22 cellular contexts compared by ENCODE assay signal in genomic region chr12:121217761-121218160, GRCh38. TPM values are rescaled to one million over a fixed set of nuclear protein-coding genes. Genes with fewer than 3 reads are reported as not detected.
DNase-seq lines count a peak whose midpoint lies in the region; ATAC-seq and TF ChIP-seq lines count a peak whose summit lies in the region.
"Had no signal": no experiment of that assay in that cellular context is flagged by ENCODE, and none has a peak within 500 bp of the region (broad histone marks: within the 10 kb centered on the region; RNA-seq: fewer than 3 reads in every experiment).

No MANE protein-coding gene starts in this region.

- peaks cover 46% of the 10 kb centered on the region for H3K4me1 Mint-ChIP-seq in activated T-cell treated with anti-CD3 and anti-CD28 coated beads, Interleukin-2, amount 50 U/mL, for 24 hours (ENCODE audit: low read depth)

- H3K36me3 Mint-ChIP-seq in activated T-cell treated with anti-CD3 and anti-CD28 coated beads, Interleukin-2, amount 50 U/mL, for 24 hours (ENCODE audit: low read depth), result peaks cover 54% of the 10 kb centered on the region

- H3K9me3 Mint-ChIP-seq in activated T-cell treated with anti-CD3 and anti-CD28 coated beads, Interleukin-2, amount 50 U/mL, for 24 hours, result no peaks in the 10 kb centered on the region
- H3K9me3 Mint-ChIP-seq: stimulated activated naive CD8-positive, alpha-beta T cell treated with anti-CD3 and anti-CD28 coated beads, Interleukin-15, amount 100 ng/mL, for 72 hours had no signal

- H3K4me1 ChIP-seq in mucosa of descending colon (ENCODE audit: low read depth), result peaks cover 37% of the 10 kb centered on the region

- peak; percentile 80 for ATAC-seq in mucosa of descending colon
- ATAC-seq: activated CD4-positive, CD25-positive, alpha-beta regulatory T cell treated with anti-CD3 and anti-CD28 coated beads, Interleukin-2, amount 50 U/mL, for 24 hours; lower lobe of right lung; stimulated activated naive CD8-positive, alpha-beta T cell treated with anti-CD3 and anti-CD28 coated beads, Interleukin-15, amount 100 ng/mL, for 72 hours had no signal

- TF ChIP-seq CTCF in mucosa of descending colon (IDR thresholded peaks at IDR 0.05), result no peak

- H3K4me3 ChIP-seq in mucosa of descending colon, result no peak overlapping the region
- H3K4me3 ChIP-seq: esophagus muscularis mucosa, lower lobe of right lung had no signal

- H3K27me3 Mint-ChIP-seq in activated T-cell treated with anti-CD3 and anti-CD28 coated beads, Interleukin-2, amount 50 U/mL, for 24 hours, result no peaks in the 10 kb centered on the region
- H3K27me3 Mint-ChIP-seq: activated naive CD8-positive, alpha-beta T cell treated with anti-CD3 and anti-CD28 coated beads, Interleukin-2, amount 10 ng/mL, durations not matched to agents 7 days and 5 days; stimulated activated naive CD8-positive, alpha-beta T cell treated with anti-CD3 and anti-CD28 coated beads, Interleukin-15, amount 100 ng/mL, for 72 hours had no signal

- no peak for DNase-seq in activated T-cell treated with anti-CD3 and anti-CD28 coated beads, Interleukin-2, amount 50 U/mL, for 24 hours
- DNase-seq in activated T-cell treated with anti-CD3 and anti-CD28 coated beads, Interleukin-2, amount 50 U/mL, for 48 hours, result no peak
- DNase-seq in cerebellar cortex (ENCODE audit: low spot score) (peak; percentile 60), mucosa of descending colon (peak in 2 of 3 donors; percentile 54 to 65), NCI-H526 (lab: John Stamatoyannopoulos, UW) (no peak), NCI-H128 (lab: John Stamatoyannopoulos, UW; ENCODE audit: unreplicated experiment) (no peak), NCI-H1092 treated with DMSO at 0.1 percent for 48 hours (lab: John Stamatoyannopoulos, UW) (no peak)
- no peak for DNase-seq in activated CD4-positive, CD25-positive, alpha-beta regulatory T cell treated with anti-CD3 and anti-CD28 coated beads, Interleukin-2, amount 50 U/mL, for 72 hours
- DNase-seq: activated naive CD8-positive, alpha-beta T cell treated with anti-CD3 and anti-CD28 coated beads, Interleukin-2, amount 10 ng/mL, durations not matched to agents 7 days and 5 days; effector memory CD4-positive, alpha-beta T cell; GDM1; H7; hypothalamus; KG1; lower lobe of right lung; NCI-H1694 treated with DMSO at 0.1 percent for 48 hours; stimulated activated CD4-positive, alpha-beta T cell treated with anti-CD3 and anti-CD28 coated beads, Interleukin-4, amount 100 ng/mL, for 1 hour; stimulated activated naive CD8-positive, alpha-beta T cell treated with anti-CD3 and anti-CD28 coated beads, Interleukin-15, amount 100 ng/mL, for 72 hours; trophoblast cell had no signal

- H3K27ac Mint-ChIP-seq in activated T-cell treated with anti-CD3 and anti-CD28 coated beads, Interleukin-2, amount 50 U/mL, for 24 hours, result peak overlapping the region; percentile 37
- H3K27ac Mint-ChIP-seq: activated naive CD8-positive, alpha-beta T cell treated with anti-CD3 and anti-CD28 coated beads, Interleukin-2, amount 10 ng/mL, durations not matched to agents 7 days and 5 days; stimulated activated naive CD8-positive, alpha-beta T cell treated with anti-CD3 and anti-CD28 coated beads, Interleukin-15, amount 100 ng/mL, for 72 hours had no signal

- no peak overlapping the region for H3K4me3 Mint-ChIP-seq in activated T-cell treated with anti-CD3 and anti-CD28 coated beads, Interleukin-2, amount 50 U/mL, for 24 hours
- H3K4me3 Mint-ChIP-seq: activated naive CD8-positive, alpha-beta T cell treated with anti-CD3 and anti-CD28 coated beads, Interleukin-2, amount 10 ng/mL, durations not matched to agents 7 days and 5 days; stimulated activated naive CD8-positive, alpha-beta T cell treated with anti-CD3 and anti-CD28 coated beads, Interleukin-15, amount 100 ng/mL, for 72 hours had no signal

- H3K36me3 ChIP-seq in mucosa of descending colon (ENCODE audit: low read depth), result no peaks in the 10 kb centered on the region

- intact Hi-C loops in mucosa of descending colon (cut with DNase I, micrococcal nuclease), result no loop called here

- no peaks in the 10 kb centered on the region for H3K9me3 ChIP-seq in mucosa of descending colon
- H3K9me3 ChIP-seq: esophagus muscularis mucosa, lower lobe of right lung, neutrophil had no signal

RNA-seq across cellular contexts. Expression of gene P2RX4, which starts 7.8 kb away (rescaled TPM):
- 100 to 1,000 TPM in 2 of 3 donors, 10 to 100 TPM in 1; 83.6 to 194 (median 132) TPM for total RNA-seq in mucosa of descending colon

Comparison
In these comparisons a context has a peak if more than half of its experiments do, and no peak if none do; other contexts are left out.
1. DNase-seq: peak in cerebellar cortex (single experiment) and mucosa of descending colon (2 of 3); none in activated T-cell treated with anti-CD3 and anti-CD28 coated beads, Interleukin-2, amount 50 U/mL, for 24 hours (single experiment), activated T-cell treated with anti-CD3 and anti-CD28 coated beads, Interleukin-2, amount 50 U/mL, for 48 hours (0 of 2), NCI-H526 (0 of 2), activated CD4-positive, CD25-positive, alpha-beta regulatory T cell treated with anti-CD3 and anti-CD28 coated beads, Interleukin-2, amount 50 U/mL, for 72 hours (single experiment), NCI-H128 (single experiment) and NCI-H1092 treated with DMSO at 0.1 percent for 48 hours (single experiment).